26 cellular contexts compared by ENCODE assay signal in the genomic region with DNA sequence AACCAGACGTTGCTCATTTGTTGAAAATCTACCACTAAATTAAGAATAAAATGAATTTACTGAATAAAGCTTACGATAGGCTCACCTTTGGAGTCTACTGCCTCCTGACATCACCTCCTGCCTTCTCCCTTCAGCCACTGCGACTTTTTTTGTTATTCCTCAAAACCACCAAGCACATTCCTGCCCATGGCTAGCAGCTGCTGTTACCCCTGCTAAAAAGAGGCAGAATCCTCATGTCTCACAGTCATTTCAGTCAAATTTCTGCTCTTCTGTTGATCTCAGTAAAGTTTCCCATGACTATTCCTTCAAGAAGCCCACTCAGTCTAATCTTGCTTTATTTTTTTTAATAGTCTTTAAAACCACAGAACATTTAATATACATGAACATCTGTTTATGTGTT. TPM values are rescaled to one million over a fixed set of nuclear protein-coding genes. Genes with fewer than 3 reads are reported as not detected.
"Had no signal": no experiment of that assay in that cellular context is flagged by ENCODE, and none has a peak within 500 bp of the region (broad histone marks: within the 10 kb centered on the region; RNA-seq: fewer than 3 reads in every experiment).

No MANE protein-coding gene starts in this region.

- H3K27me3 ChIP-seq: esophagus muscularis mucosa, gastroesophageal sphincter, heart right ventricle, right atrium auricular region had no signal

- H3K9me3 Mint-ChIP-seq: activated CD4-positive, alpha-beta T cell treated with anti-CD3 and anti-CD28 coated beads, Interleukin-2, amount 10 ng/mL, durations not matched to agents 7 days and 5 days; activated naive CD4-positive, alpha-beta T cell treated with anti-CD3 and anti-CD28 coated beads for 36 hours; activated naive CD8-positive, alpha-beta T cell treated with anti-CD3 and anti-CD28 coated beads, Interleukin-2, amount 50 U/mL, for 24 hours; activated T-cell treated with anti-CD3 and anti-CD28 coated beads, Interleukin-2, amount 50 U/mL, for 24 hours; immature natural killer cell; naive thymus-derived CD8-positive, alpha-beta T cell; stimulated activated naive CD8-positive, alpha-beta T cell treated with anti-CD3 and anti-CD28 coated beads, Interleukin-15, Interleukin-2, amounts not matched to agents 100 ng/mL and 50 ng/mL, for 24 hours had no signal

- H3K27ac Mint-ChIP-seq: activated CD4-positive, alpha-beta T cell treated with anti-CD3 and anti-CD28 coated beads, Interleukin-2, amount 10 ng/mL, durations not matched to agents 7 days and 5 days; activated CD8-positive, alpha-beta T cell treated with anti-CD3 and anti-CD28 coated beads, Interleukin-2, amount 10 ng/mL, durations not matched to agents 7 days and 5 days; activated naive CD4-positive, alpha-beta T cell treated with anti-CD3 and anti-CD28 coated beads for 36 hours; activated naive CD8-positive, alpha-beta T cell treated with anti-CD3 and anti-CD28 coated beads, Interleukin-2, amount 50 U/mL, for 24 hours; activated T-cell treated with anti-CD3 and anti-CD28 coated beads, Interleukin-2, amount 50 U/mL, for 24 hours; immature natural killer cell; naive thymus-derived CD8-positive, alpha-beta T cell; stimulated activated naive CD8-positive, alpha-beta T cell treated with anti-CD3 and anti-CD28 coated beads, Interleukin-15, Interleukin-2, amounts not matched to agents 100 ng/mL and 50 ng/mL, for 24 hours had no signal

- H3K36me3 Mint-ChIP-seq: immature natural killer cell; naive thymus-derived CD8-positive, alpha-beta T cell had no signal

- H3K4me3 ChIP-seq: esophagus muscularis mucosa, gastroesophageal sphincter, heart right ventricle, left ventricle myocardium inferior, mucosa of descending colon, prostate gland, right atrium auricular region had no signal

- H3K4me3 Mint-ChIP-seq: activated CD4-positive, alpha-beta T cell treated with anti-CD3 and anti-CD28 coated beads, Interleukin-2, amount 10 ng/mL, durations not matched to agents 7 days and 5 days; activated CD8-positive, alpha-beta T cell treated with anti-CD3 and anti-CD28 coated beads, Interleukin-2, amount 10 ng/mL, durations not matched to agents 7 days and 5 days; activated naive CD4-positive, alpha-beta T cell treated with anti-CD3 and anti-CD28 coated beads for 36 hours; activated naive CD8-positive, alpha-beta T cell treated with anti-CD3 and anti-CD28 coated beads, Interleukin-2, amount 50 U/mL, for 24 hours; activated T-cell treated with anti-CD3 and anti-CD28 coated beads, Interleukin-2, amount 50 U/mL, for 24 hours; immature natural killer cell; naive thymus-derived CD8-positive, alpha-beta T cell; stimulated activated naive CD8-positive, alpha-beta T cell treated with anti-CD3 and anti-CD28 coated beads, Interleukin-15, Interleukin-2, amounts not matched to agents 100 ng/mL and 50 ng/mL, for 24 hours had no signal

- H3K4me1 ChIP-seq: esophagus muscularis mucosa, gastroesophageal sphincter, left ventricle myocardium inferior, prostate gland, right atrium auricular region had no signal

- DNase-seq: activated CD4-positive, alpha-beta T cell treated with anti-CD3 and anti-CD28 coated beads, Interleukin-2, amount 10 ng/mL, durations not matched to agents 7 days and 5 days; activated CD8-positive, alpha-beta T cell treated with anti-CD3 and anti-CD28 coated beads, Interleukin-2, amount 10 ng/mL, durations not matched to agents 7 days and 5 days; activated naive CD4-positive, alpha-beta T cell treated with anti-CD3 and anti-CD28 coated beads for 36 hours; activated naive CD8-positive, alpha-beta T cell treated with anti-CD3 and anti-CD28 coated beads, Interleukin-2, amount 50 U/mL, for 24 hours; activated T-cell treated with anti-CD3 and anti-CD28 coated beads, Interleukin-2, amount 50 U/mL, for 24 hours; anterior cingulate cortex; cortex of kidney; effector CD4-positive, alpha-beta T cell; heart right ventricle; immature natural killer cell; kidney glomerular epithelial cell; left ventricle myocardium inferior; mammary epithelial cell; mucosa of descending colon; naive thymus-derived CD8-positive, alpha-beta T cell; stimulated activated CD4-positive, alpha-beta T cell treated with anti-CD3 and anti-CD28 coated beads, Interleukin-2, amount 100 ng/mL, for 24 hours; T1000; trophoblast cell had no signal

- H3K27ac ChIP-seq: esophagus muscularis mucosa, gastroesophageal sphincter, heart right ventricle, left ventricle myocardium inferior, prostate gland, right atrium auricular region had no signal

- H3K9me3 ChIP-seq: esophagus muscularis mucosa, gastroesophageal sphincter, heart right ventricle, left ventricle myocardium inferior, mucosa of descending colon, prostate gland, right atrium auricular region had no signal

- H3K36me3 ChIP-seq: esophagus muscularis mucosa, gastroesophageal sphincter, heart right ventricle, left ventricle myocardium inferior, prostate gland, right atrium auricular region had no signal

- H3K4me1 Mint-ChIP-seq: activated CD4-positive, alpha-beta T cell treated with anti-CD3 and anti-CD28 coated beads, Interleukin-2, amount 10 ng/mL, durations not matched to agents 7 days and 5 days; immature natural killer cell had no signal

- H3K27me3 Mint-ChIP-seq: stimulated activated naive CD8-positive, alpha-beta T cell treated with anti-CD3 and anti-CD28 coated beads, Interleukin-15, Interleukin-2, amounts not matched to agents 100 ng/mL and 50 ng/mL, for 24 hours had no signal

RNA-seq across cellular contexts. Expression of a gene that starts 40.8 kb away (rescaled TPM):
- total RNA-seq: activated CD4-positive, alpha-beta T cell treated with anti-CD3 and anti-CD28 coated beads, Interleukin-2, amount 10 ng/mL, durations not matched to agents 7 days and 5 days; activated CD8-positive, alpha-beta T cell treated with anti-CD3 and anti-CD28 coated beads, Interleukin-2, amount 10 ng/mL, durations not matched to agents 7 days and 5 days; activated naive CD4-positive, alpha-beta T cell treated with anti-CD3 and anti-CD28 coated beads for 36 hours; gastroesophageal sphincter; heart right ventricle; left ventricle myocardium inferior; mammary epithelial cell; naive thymus-derived CD8-positive, alpha-beta T cell; osteocyte; right atrium auricular region; skeletal muscle tissue; temporal lobe had no signal
- polyA plus RNA-seq: heart right ventricle; immature natural killer cell; mammary epithelial cell; naive thymus-derived CD8-positive, alpha-beta T cell had no signal
